In genomic region chr6:53171605-53172467, GRCh38 we compare ENCODE assay signal across 8 cellular contexts. TPM values are rescaled to one million over a fixed set of nuclear protein-coding genes. Genes with fewer than 3 reads are reported as not detected.
DNase-seq lines count a peak whose midpoint lies in the region; ATAC-seq and TF ChIP-seq lines count a peak whose summit lies in the region.

No MANE protein-coding gene starts in this region.

- intact Hi-C loops in left ventricle myocardium superior (cut with micrococcal nuclease): loop anchor here (1.0 to 5.0 kb wide), 2 partner anchors 238 to 310 kb away; no protein-coding TSS in a partner anchor

- peak; percentile 53 for DNase-seq in NCI-H1105 (lab: John Stamatoyannopoulos, UW)
- DNase-seq in T-helper 1 cell: peak; percentile 74 to 89 (median 81)
- DNase-seq in amniotic epithelial cell (ENCODE audit: low read depth): peak; percentile 62
- peak; percentile 93 for DNase-seq in left ventricle myocardium superior
- no peak for DNase-seq in retinal pigment epithelial cell (ENCODE audit: low read depth)
- DNase-seq in cortex of kidney (lab: John Stamatoyannopoulos, UW): no peak

- TF ChIP-seq CTCF in GM12875 (IDR thresholded peaks at IDR 0.05; ENCODE audit: borderline replicate concordance, insufficient read depth, low read depth, low read length): peak; percentile 100
- TF ChIP-seq CTCF in retinal pigment epithelial cell (conservative IDR thresholded peaks at IDR 0.05; ENCODE audit: low read depth, low read length): peak; percentile 100

- peak; percentile 90 for ATAC-seq in HG02623 (IDR thresholded peaks at IDR 0.05; ENCODE audit: unreplicated experiment)
- peak; percentile 94 for ATAC-seq in left ventricle myocardium superior

- H3K4me3 ChIP-seq in GM12875 (ENCODE audit: low read depth, low read length): no peak overlapping the region
- no peak overlapping the region for H3K4me3 ChIP-seq in retinal pigment epithelial cell (ENCODE audit: low read length)

RNA-seq across cellular contexts. Expression of gene GCM1, which starts 23.2 kb away (rescaled TPM):
- not detected for total RNA-seq in left ventricle myocardium superior

Comparison
In these comparisons a context has a peak if more than half of its experiments do, and no peak if none do; other contexts are left out.
1. DNase-seq: peak in NCI-H1105 (single experiment), T-helper 1 cell (5 of 5), amniotic epithelial cell (single experiment) and left ventricle myocardium superior (single experiment); none in retinal pigment epithelial cell (single experiment) and cortex of kidney (single experiment).